In the genomic region with DNA sequence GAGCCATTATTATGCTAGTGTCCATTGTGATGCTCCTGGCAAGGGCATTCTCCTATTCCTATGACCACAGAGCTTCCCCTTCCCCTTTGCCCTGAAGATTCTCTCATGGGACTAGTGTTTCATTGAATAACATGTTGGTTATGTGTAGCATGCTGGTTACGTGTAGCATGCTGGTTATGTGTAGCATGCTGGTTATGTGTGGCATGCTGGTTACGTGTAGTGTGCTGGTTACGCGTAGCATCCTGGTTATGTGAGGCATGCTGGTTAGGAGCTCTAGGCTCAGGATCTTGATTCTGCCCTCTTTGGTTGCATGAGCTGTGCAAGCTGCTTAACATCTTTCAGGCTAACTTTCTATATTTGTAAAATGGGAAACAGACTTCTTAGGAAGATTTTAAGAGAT, we compare ENCODE assay signal across 1 cellular context.
TF ChIP-seq lines count a peak whose summit lies in the region.

No MANE protein-coding gene starts in this region.

TF ChIP-seq in H1, 55 proteins besides CTCF, POLR2A, EP300 and RAD21:
- TF ChIP-seq FOSL1 (IDR thresholded peaks at IDR 0.05; ENCODE audit: insufficient read depth, low read depth, low read length) = no peak
- TF ChIP-seq CBX5 (IDR thresholded peaks at IDR 0.05; ENCODE audit: low read depth, low read length) = no peak
- no peak for TF ChIP-seq PHF8 (conservative IDR thresholded peaks at IDR 0.05; ENCODE audit: low read depth, low read length)
- TF ChIP-seq NRF1 (IDR thresholded peaks at IDR 0.05; ENCODE audit: low read depth, low read length) = no peak
- no peak for TF ChIP-seq KDM4A (IDR thresholded peaks at IDR 0.05; ENCODE audit: low read depth, low read length, severe bottlenecking)
TF ChIP-seq in H1: peak in this region for 0.
